ENCODE assay signal across 9 cellular contexts in genomic region chr1:151693057-151693651, GRCh38. TPM values are rescaled to one million over a fixed set of nuclear protein-coding genes. Genes with fewer than 3 reads are reported as not detected.
DNase-seq lines count a peak whose midpoint lies in the region; ATAC-seq and TF ChIP-seq lines count a peak whose summit lies in the region.
"Had no signal": no experiment of that assay in that cellular context is flagged by ENCODE, and none has a peak within 500 bp of the region (broad histone marks: within the 10 kb centered on the region; RNA-seq: fewer than 3 reads in every experiment).

No MANE protein-coding gene starts in this region.

- H3K4me3 ChIP-seq in GM12865 (ENCODE audit: low read depth, low read length): no peak overlapping the region
- no peak overlapping the region for H3K4me3 ChIP-seq in astrocyte of the spinal cord (ENCODE audit: low read depth, low read length)
- no peak overlapping the region for H3K4me3 ChIP-seq in left lung

- H3K4me3 Mint-ChIP-seq in immature natural killer cell: no peak overlapping the region
- H3K4me3 Mint-ChIP-seq: naive B cell had no signal

- H3K9me3 Mint-ChIP-seq in immature natural killer cell: no peaks in the 10 kb centered on the region
- H3K9me3 Mint-ChIP-seq: naive B cell had no signal

- H3K4me1 Mint-ChIP-seq in immature natural killer cell: no peaks in the 10 kb centered on the region

- H3K36me3 Mint-ChIP-seq in immature natural killer cell: peaks cover 18 to 39% (median 20%) of the 10 kb centered on the region in 3 donors

- no peaks in the 10 kb centered on the region for H3K27me3 Mint-ChIP-seq in immature natural killer cell (ENCODE audit: low read depth in 3 of 3)
- H3K27me3 Mint-ChIP-seq: naive B cell had no signal

- intact Hi-C loops in left lung (cut with DNase I): no loop called here

- peak; percentile 21 for DNase-seq in GM12865 (ENCODE audit: low read depth)
- peak; percentile 77 for DNase-seq in NCI-H1694 treated with DMSO at 0.1 percent for 48 hours (lab: John Stamatoyannopoulos, UW)
- peak; percentile 46 for DNase-seq in astrocyte of the spinal cord (ENCODE audit: low read depth, low spot score)
- no peak for DNase-seq in left lung
- DNase-seq in stimulated activated CD4-positive, alpha-beta T cell treated with anti-CD3 and anti-CD28 coated beads, Interleukin-4, amount 100 ng/mL, for 4 hours: no peak
- DNase-seq in immature natural killer cell: no peak
- DNase-seq: naive B cell had no signal

- H3K27ac Mint-ChIP-seq in immature natural killer cell: no peak overlapping the region
- H3K27ac Mint-ChIP-seq: naive B cell had no signal

- peak; percentile 56 for ATAC-seq in left lung
- ATAC-seq in GM21423 (IDR thresholded peaks at IDR 0.05; ENCODE audit: unreplicated experiment): no peak
- no peak for ATAC-seq in HG02678 (IDR thresholded peaks at IDR 0.05; ENCODE audit: unreplicated experiment)

- TF ChIP-seq CTCF in GM12865 (IDR thresholded peaks at IDR 0.05; ENCODE audit: insufficient read depth, low read depth, low read length, missing control alignments) (peak; percentile 48), astrocyte of the spinal cord (IDR thresholded peaks at IDR 0.05; ENCODE audit: low read depth, low read length) (peak; percentile 79), left lung (IDR thresholded peaks at IDR 0.05) (peak in 1 of 2 donors; percentile 32)

- H3K27ac ChIP-seq in left lung: no peak overlapping the region

- no peaks in the 10 kb centered on the region for H3K27me3 ChIP-seq in left lung

- H3K4me1 ChIP-seq in left lung: peaks cover 0 to 12% of the 10 kb centered on the region in 2 donors

- H3K36me3 ChIP-seq in left lung: peaks cover 0 to 69% of the 10 kb centered on the region in 2 donors

- in situ Hi-C loops in astrocyte of the spinal cord (cut with HindIII; ENCODE audit: low sequenced_read_pairs): no loop called here

- no peaks in the 10 kb centered on the region for H3K9me3 ChIP-seq in left lung

RNA-seq across cellular contexts. Expression of gene CELF3, which starts 23.4 kb away (rescaled TPM):
- total RNA-seq in left lung: not detected
- polyA plus RNA-seq in immature natural killer cell: not detected

RNA-seq across cellular contexts. Expression of gene RIIAD1, which starts 28.2 kb away (rescaled TPM):
- total RNA-seq in left lung: 1 to 10 TPM in 1 of 2 donors, not detected in 1; 4.0 TPM
- not detected for polyA plus RNA-seq in immature natural killer cell

Comparison
In these comparisons a context has a peak if more than half of its experiments do, and no peak if none do; other contexts are left out.
1. DNase-seq: peak in GM12865 (single experiment), NCI-H1694 treated with DMSO at 0.1 percent for 48 hours (single experiment) and astrocyte of the spinal cord (single experiment); none in left lung (0 of 2), stimulated activated CD4-positive, alpha-beta T cell treated with anti-CD3 and anti-CD28 coated beads, Interleukin-4, amount 100 ng/mL, for 4 hours (0 of 2) and immature natural killer cell (0 of 3).